21 cellular contexts compared by ENCODE assay signal in the genomic region with DNA sequence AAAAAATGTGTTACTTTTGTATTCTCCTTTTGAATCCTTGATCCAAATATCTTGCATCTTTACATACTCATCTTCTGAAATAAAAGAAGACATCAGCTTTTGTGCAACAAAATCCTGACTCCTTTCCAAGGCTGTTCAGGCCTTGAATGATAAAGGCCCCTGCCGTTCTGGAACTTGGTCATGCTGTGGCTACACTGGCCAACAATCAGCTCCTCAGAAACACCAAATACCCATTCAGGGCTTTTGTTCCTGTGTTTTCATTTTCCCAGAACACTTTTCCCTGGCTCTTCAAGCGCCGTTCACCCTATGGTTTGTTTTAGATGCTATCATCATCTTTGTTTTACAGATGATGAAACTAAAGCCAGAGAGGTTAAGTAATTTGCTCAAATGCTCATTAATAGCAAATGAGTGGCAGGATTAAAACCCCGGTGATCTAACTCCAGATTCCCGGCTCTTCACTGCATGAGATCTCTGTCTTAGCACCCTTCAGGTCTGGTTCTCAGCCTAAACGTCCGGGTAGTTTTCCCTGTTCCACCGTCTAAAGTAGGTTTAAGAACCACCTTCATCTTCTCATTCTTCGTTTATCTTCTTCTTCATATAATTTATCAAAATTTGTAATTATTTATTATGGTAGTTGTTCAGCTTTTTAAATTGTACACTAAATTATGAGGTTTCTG. TPM values are rescaled to one million over a fixed set of nuclear protein-coding genes. Genes with fewer than 3 reads are reported as not detected.
"Had no signal": no experiment of that assay in that cellular context is flagged by ENCODE, and none has a peak within 500 bp of the region (broad histone marks: within the 10 kb centered on the region; RNA-seq: fewer than 3 reads in every experiment).

No MANE protein-coding gene starts in this region.

- H3K4me1 Mint-ChIP-seq: activated B cell treated with CpG ODN at 0.5 μM for 24 hours; activated CD4-positive, alpha-beta T cell treated with anti-CD3 and anti-CD28 coated beads, Interleukin-2, amount 10 ng/mL, durations not matched to agents 7 days and 5 days; activated naive CD8-positive, alpha-beta T cell treated with anti-CD3 and anti-CD28 coated beads for 36 hours; natural killer cell had no signal

- H3K9me3 ChIP-seq: left lung, transverse colon, vagina had no signal

- H3K9me3 Mint-ChIP-seq: activated B cell treated with CpG ODN at 0.5 μM for 24 hours; activated CD4-positive, alpha-beta T cell treated with anti-CD3 and anti-CD28 coated beads, Interleukin-2, amount 10 ng/mL, durations not matched to agents 7 days and 5 days; activated naive CD8-positive, alpha-beta T cell treated with anti-CD3 and anti-CD28 coated beads for 36 hours had no signal

- H3K27me3 ChIP-seq: foreskin keratinocyte, left lung, transverse colon, vagina had no signal

- H3K4me3 Mint-ChIP-seq: activated B cell treated with CpG ODN at 0.5 μM for 24 hours; activated CD4-positive, alpha-beta T cell treated with anti-CD3 and anti-CD28 coated beads, Interleukin-2, amount 10 ng/mL, durations not matched to agents 7 days and 5 days; activated naive CD8-positive, alpha-beta T cell treated with anti-CD3 and anti-CD28 coated beads for 36 hours; natural killer cell had no signal

- H3K36me3 Mint-ChIP-seq: activated naive CD8-positive, alpha-beta T cell treated with anti-CD3 and anti-CD28 coated beads for 36 hours had no signal

- DNase-seq: activated B cell treated with CpG ODN at 0.5 μM for 24 hours; activated CD4-positive, alpha-beta T cell treated with anti-CD3 and anti-CD28 coated beads, Interleukin-2, amount 10 ng/mL, durations not matched to agents 7 days and 5 days; activated CD8-positive, alpha-beta memory T cell treated with anti-CD3 and anti-CD28 coated beads, Interleukin-2, amount 50 U/mL, for 48 hours; activated gamma-delta T cell treated with Interleukin-2 at 50 U/mL for 16 hours; activated naive CD8-positive, alpha-beta T cell treated with anti-CD3 and anti-CD28 coated beads for 36 hours; cortex of kidney; effector memory CD4-positive, alpha-beta T cell; foreskin keratinocyte; kidney; left lung; mammary epithelial cell; natural killer cell; occipital lobe; small intestine; stimulated activated CD4-positive, alpha-beta T cell treated with anti-CD3 and anti-CD28 coated beads, Interleukin-4, amount 100 ng/mL, for 4 hours; stimulated activated CD8-positive, alpha-beta memory T cell treated with anti-CD3 and anti-CD28 coated beads, Interleukin-4, amount 100 ng/mL, for 48 hours; stimulated activated naive CD4-positive, alpha-beta T cell treated with Interleukin-2 at 50 U/mL for 16 hours; transverse colon had no signal

- H3K4me1 ChIP-seq: foreskin keratinocyte, left lung, transverse colon, vagina had no signal

- H3K27ac Mint-ChIP-seq: activated B cell treated with CpG ODN at 0.5 μM for 24 hours; activated CD4-positive, alpha-beta T cell treated with anti-CD3 and anti-CD28 coated beads, Interleukin-2, amount 10 ng/mL, durations not matched to agents 7 days and 5 days; activated naive CD8-positive, alpha-beta T cell treated with anti-CD3 and anti-CD28 coated beads for 36 hours; natural killer cell; progenitor cell of endocrine pancreas had no signal

- H3K27ac ChIP-seq: foreskin keratinocyte, left lung, transverse colon, vagina had no signal

- ATAC-seq: foreskin keratinocyte, left lung, natural killer cell had no signal

- H3K27me3 Mint-ChIP-seq: activated CD4-positive, alpha-beta T cell treated with anti-CD3 and anti-CD28 coated beads, Interleukin-2, amount 10 ng/mL, durations not matched to agents 7 days and 5 days; activated naive CD8-positive, alpha-beta T cell treated with anti-CD3 and anti-CD28 coated beads for 36 hours; progenitor cell of endocrine pancreas had no signal

- H3K4me3 ChIP-seq: left lung, transverse colon, vagina had no signal

- H3K36me3 ChIP-seq: left lung, transverse colon, vagina had no signal

RNA-seq across cellular contexts. Expression of a gene that starts 58.4 kb away (rescaled TPM):
- total RNA-seq: activated B cell treated with CpG ODN at 0.5 μM for 24 hours; activated CD4-positive, alpha-beta T cell treated with anti-CD3 and anti-CD28 coated beads, Interleukin-2, amount 10 ng/mL, durations not matched to agents 7 days and 5 days; natural killer cell; T-helper 1 cell treated with Interleukin-12 subunit alpha and Interleukin-12 subunit beta and Interleukin-4 antibody, amounts not matched to agents 30 ng/mL and 1 ng/mL, for 36 hours had no signal
- polyA plus RNA-seq: foreskin keratinocyte had no signal
